Comparison of ENCODE assay signal across 8 cellular contexts in genomic region chr4:25031077-25031606, GRCh38. TPM values are rescaled to one million over a fixed set of nuclear protein-coding genes. Genes with fewer than 3 reads are reported as not detected.
DNase-seq lines count a peak whose midpoint lies in the region; TF ChIP-seq lines count a peak whose summit lies in the region.

No MANE protein-coding gene starts in this region.

- H3K9ac ChIP-seq in HUES6 (ENCODE audit: low read length), result peak overlapping the region; percentile 12
- H3K9ac ChIP-seq in colonic mucosa (ENCODE audit: low read depth in 2 of 2, low read length in 2 of 2), result no peak overlapping the region
- H3K9ac ChIP-seq in mesendoderm (ENCODE audit: low read length), result peak overlapping the region; percentile 49

- no peaks in the 10 kb centered on the region for H3K4me1 Mint-ChIP-seq in activated T-helper 2 cell treated with anti-CD3 and anti-CD28 coated beads, Interferon-gamma antibody, Interleukin-2, Interleukin-4, amounts not matched to agents 10 μg/mL and 5 μg/mL and 100 μg/mL, durations not matched to agents 14 hours and 24 hours and 36 hours (ENCODE audit: low read depth)

- H2BK120ac ChIP-seq in mesendoderm (ENCODE audit: low read depth, low read length), result no peak overlapping the region

- H3K27me3 Mint-ChIP-seq in activated T-helper 2 cell treated with anti-CD3 and anti-CD28 coated beads, Interferon-gamma antibody, Interleukin-2, Interleukin-4, amounts not matched to agents 10 μg/mL and 5 μg/mL and 100 μg/mL, durations not matched to agents 14 hours and 24 hours and 36 hours (ENCODE audit: low read depth), result peaks cover 64% of the 10 kb centered on the region

- BruUV-seq in A673 (replicated peaks; lab: Mats Ljungman, UMichigan), result no TSS peak

- H2BK15ac ChIP-seq in mesendoderm (replicated peaks; ENCODE audit: low read depth), result no peak overlapping the region

- H3K36me3 ChIP-seq in A673 (ENCODE audit: insufficient read depth, low read length, poor library complexity, severe bottlenecking) (no peaks in the 10 kb centered on the region), HUES6 (ENCODE audit: control insufficient read depth, insufficient read depth, low read length) (no peaks in the 10 kb centered on the region), colonic mucosa (no peaks in the 10 kb centered on the region), mesendoderm (ENCODE audit: control insufficient read depth, insufficient read depth, low read length) (no peaks in the 10 kb centered on the region)

- H3K9me3 Mint-ChIP-seq in activated T-helper 2 cell treated with anti-CD3 and anti-CD28 coated beads, Interferon-gamma antibody, Interleukin-2, Interleukin-4, amounts not matched to agents 10 μg/mL and 5 μg/mL and 100 μg/mL, durations not matched to agents 14 hours and 24 hours and 36 hours, result no peaks in the 10 kb centered on the region

- H3K27me3 ChIP-seq in A673 (replicated peaks; ENCODE audit: insufficient read depth, low read depth, low read length, poor library complexity) (peaks cover 74% of the 10 kb centered on the region), HUES6 (ENCODE audit: control insufficient read depth, insufficient read depth, low read length) (peaks cover 50% of the 10 kb centered on the region), colonic mucosa (peaks cover 26% of the 10 kb centered on the region), mesendoderm (ENCODE audit: insufficient read depth, low read length, poor library complexity) (peaks cover 5% of the 10 kb centered on the region)

- H3K18ac ChIP-seq in mesendoderm (ENCODE audit: low read length), result peak overlapping the region; percentile 71

- peak overlapping the region; percentile 60 for H3K4ac ChIP-seq in mesendoderm (ENCODE audit: low read depth, low read length)

- H3K4me3 Mint-ChIP-seq in activated T-helper 2 cell treated with anti-CD3 and anti-CD28 coated beads, Interferon-gamma antibody, Interleukin-2, Interleukin-4, amounts not matched to agents 10 μg/mL and 5 μg/mL and 100 μg/mL, durations not matched to agents 14 hours and 24 hours and 36 hours (ENCODE audit: low read depth), result no peak overlapping the region

- H4K5ac ChIP-seq in mesendoderm (ENCODE audit: low read length), result no peak overlapping the region

- H3K36me3 Mint-ChIP-seq in activated T-helper 2 cell treated with anti-CD3 and anti-CD28 coated beads, Interferon-gamma antibody, Interleukin-2, Interleukin-4, amounts not matched to agents 10 μg/mL and 5 μg/mL and 100 μg/mL, durations not matched to agents 14 hours and 24 hours and 36 hours (ENCODE audit: low read depth), result no peaks in the 10 kb centered on the region

- H2BK5ac ChIP-seq in mesendoderm (ENCODE audit: low read length), result no peak overlapping the region

- no peaks in the 10 kb centered on the region for H3K9me3 ChIP-seq in A673 (ENCODE audit: low read depth, low read length, poor library complexity, severe bottlenecking)
- 0 out of 2 replicates have a peak, but pooled peaks cover 3% of the 10 kb centered on the region for H3K9me3 ChIP-seq in HUES6 (ENCODE audit: control insufficient read depth, insufficient read depth, low read depth, low read length)
- H3K9me3 ChIP-seq in colonic mucosa, result no peaks in the 10 kb centered on the region

- H3K27ac Mint-ChIP-seq in activated T-helper 2 cell treated with anti-CD3 and anti-CD28 coated beads, Interferon-gamma antibody, Interleukin-2, Interleukin-4, amounts not matched to agents 10 μg/mL and 5 μg/mL and 100 μg/mL, durations not matched to agents 14 hours and 24 hours and 36 hours, result no peak overlapping the region

- TF ChIP-seq CTCF in A673 (conservative IDR thresholded peaks at IDR 0.05; ENCODE audit: low read depth, low read length), result no peak
- TF ChIP-seq CTCF in colonic mucosa (IDR thresholded peaks at IDR 0.05), result no peak

- CTCF ChIA-PET in A673 (lab: Charles Lee), result no interaction called here

- H3K4me3 ChIP-seq in A673 (ENCODE audit: low read depth, low read length, poor library complexity, severe bottlenecking) (peak overlapping the region; percentile 33), HUES6 (ENCODE audit: low read depth, low read length) (peak overlapping the region; percentile 64), colonic mucosa (peak overlapping the region; percentile 38), mesendoderm (ENCODE audit: low read length) (peak overlapping the region; percentile 27)

- intact Hi-C loops in A673 (cut with micrococcal nuclease; ENCODE audit: unreplicated experiment) (no loop called here), colonic mucosa (cut with DNase I) (no loop called here)
- intact Hi-C loops in activated T-helper 2 cell treated with anti-CD3 and anti-CD28 coated beads, Interferon-gamma antibody, Interleukin-2, Interleukin-4, amounts not matched to agents 10 μg/mL and 5 μg/mL and 100 μg/mL, durations not matched to agents 14 hours and 24 hours and 36 hours (cut with micrococcal nuclease), result no loop called here

- WGBS in mesendoderm (ENCODE audit: extremely low coverage, insufficient coverage, low lambda C conversion rate), result no CpG with 5 or more reads among the region's 25 CpGs

- POLR2A ChIA-PET in A673 (lab: Charles Lee; ENCODE audit: low non-redundant PET), result no interaction called here

- H4K8ac ChIP-seq in mesendoderm (ENCODE audit: low read depth, low read length), result no peak overlapping the region

- H3K79me2 ChIP-seq in mesendoderm (ENCODE audit: control insufficient read depth, insufficient read depth, low read length), result no peaks in the 10 kb centered on the region

- H3K56ac ChIP-seq in mesendoderm (ENCODE audit: low read length), result peak overlapping the region; percentile 83

- H2AK5ac ChIP-seq in mesendoderm (ENCODE audit: low read length), result no peak overlapping the region

- H3K79me1 ChIP-seq in mesendoderm (ENCODE audit: low read length), result no peaks in the 10 kb centered on the region

- peak overlapping the region; percentile 76 for H3K4me2 ChIP-seq in mesendoderm (ENCODE audit: low read length)

- H3K23ac ChIP-seq in mesendoderm (ENCODE audit: low read length), result no peak overlapping the region

- DNase-seq in A673 (ENCODE audit: low spot score) (no peak), colonic mucosa (no peak), mesendoderm (peak; percentile 43), NOMO-1 treated with DMSO at 0.1 percent for 48 hours (lab: John Stamatoyannopoulos, UW; ENCODE audit: unreplicated experiment) (no peak)
- DNase-seq in activated T-helper 2 cell treated with anti-CD3 and anti-CD28 coated beads, Interferon-gamma antibody, Interleukin-2, Interleukin-4, amounts not matched to agents 10 μg/mL and 5 μg/mL and 100 μg/mL, durations not matched to agents 14 hours and 24 hours and 36 hours (ENCODE audit: low spot score), result no peak
- no peak for DNase-seq in activated CD4-positive, alpha-beta T cell treated with anti-CD3 and anti-CD28 coated beads, Interleukin-2, amount 50 U/mL, for 1 hour
- no peak for DNase-seq in stimulated activated CD4-positive, alpha-beta T cell treated with anti-CD3 and anti-CD28 coated beads, Interleukin-4, amount 100 ng/mL, for 4 hours

- H3K27ac ChIP-seq in A673 (ENCODE audit: low read depth, low read length, poor library complexity, severe bottlenecking) (no peak overlapping the region), HUES6 (ENCODE audit: low read depth, low read length) (no peak overlapping the region), colonic mucosa (no peak overlapping the region), mesendoderm (ENCODE audit: low read depth, low read length) (no peak overlapping the region)

- H3K4me1 ChIP-seq in A673 (ENCODE audit: insufficient read depth, low read length, poor library complexity, severe bottlenecking) (no peaks in the 10 kb centered on the region), HUES6 (ENCODE audit: control insufficient read depth, insufficient read depth, low read length) (peaks cover 15% of the 10 kb centered on the region), colonic mucosa (no peaks in the 10 kb centered on the region), mesendoderm (ENCODE audit: control insufficient read depth, low read depth, low read length) (peaks cover 2% of the 10 kb centered on the region)

RNA-seq across cellular contexts. Expression of gene LGI2, which starts 0.4 kb away (rescaled TPM):
- total RNA-seq in A673 (2021) (0.43 TPM in 1 of 2 replicates, not detected in the other), colonic mucosa (under 1 TPM; 0.32 to 0.82 TPM)
- 1.8 TPM for polyA plus RNA-seq in mesendoderm (2013, experiment 1 of 2)
- 1.8 TPM for polyA plus RNA-seq in mesendoderm (2013, experiment 2 of 2)
- total RNA-seq in activated T-helper 2 cell treated with anti-CD3 and anti-CD28 coated beads, Interferon-gamma antibody, Interleukin-2, Interleukin-4, amounts not matched to agents 10 μg/mL and 5 μg/mL and 100 μg/mL, durations not matched to agents 14 hours and 24 hours and 36 hours, result not detected in 2 replicates

Comparison
In these comparisons a context has a peak if more than half of its experiments do, and no peak if none do; other contexts are left out.
1. H3K9ac ChIP-seq: peak in HUES6 (single experiment) and mesendoderm (single experiment); none in colonic mucosa (0 of 2).
2. Peak in every context shown above with its lines, with median percentiles within 50 percentile points of each other: H3K4me3 ChIP-seq.